1 cellular context compared by ENCODE assay signal in genomic region chr20:38434310-38434741, GRCh38.
TF ChIP-seq lines count a peak whose summit lies in the region.

No MANE protein-coding gene starts in this region.

TF ChIP-seq in K562, 482 proteins besides CTCF, POLR2A, EP300 and RAD21 (continued from another document):
- TF ChIP-seq ZNF318 (IDR thresholded peaks at IDR 0.05; ENCODE audit: borderline replicate concordance in 1 of 2, low read depth in 1 of 2) (no peak), KLF16 (IDR thresholded peaks at IDR 0.05) (no peak), STAG1 (CRISPR knock-in tag; IDR thresholded peaks at IDR 0.05; ENCODE audit: borderline replicate concordance) (peak; percentile 30; the same call in 1 of the 2 replicates), ARHGAP35 (IDR thresholded peaks at IDR 0.05; ENCODE audit: partially characterized antibody) (no peak), KHSRP (IDR thresholded peaks at IDR 0.05) (no peak), COPS2 (conservative IDR thresholded peaks at IDR 0.05) (no peak), BHLHE40 (IDR thresholded peaks at IDR 0.05; ENCODE audit: low read length) (0 out of 2 replicates have a peak, but pooled peaks have one; percentile 17), ZC3H4 (CRISPR knock-in tag; IDR thresholded peaks at IDR 0.05; ENCODE audit: borderline replicate concordance) (0 out of 2 replicates have a peak, but pooled peaks have one; percentile 19), ILK (tag; IDR thresholded peaks at IDR 0.05; ENCODE audit: borderline replicate concordance, low read depth) (no peak), XRCC4 (IDR thresholded peaks at IDR 0.05; ENCODE audit: extremely low read depth, insufficient read depth, insufficient read length) (no peak), BRD4 (IDR thresholded peaks at IDR 0.05) (no peak), NFATC3 (IDR thresholded peaks at IDR 0.05) (no peak), KLF13 (tag; IDR thresholded peaks at IDR 0.05; ENCODE audit: borderline replicate concordance, low read depth) (no peak), GTF2F1 (IDR thresholded peaks at IDR 0.05; ENCODE audit: low read depth, low read length) (no peak), CSDE1 (IDR thresholded peaks at IDR 0.05) (no peak), HMG20B (CRISPR knock-in tag; IDR thresholded peaks at IDR 0.05) (no peak), ATF7 (IDR thresholded peaks at IDR 0.05) (no peak), FOXM1 (IDR thresholded peaks at IDR 0.05; ENCODE audit: low read depth) (no peak), FOXM1 (CRISPR knock-in tag; IDR thresholded peaks at IDR 0.05; ENCODE audit: low read depth) (0 out of 2 replicates have a peak, but pooled peaks have one; percentile 21), CBFA2T2 (conservative IDR thresholded peaks at IDR 0.05) (no peak), KAT7 (CRISPR knock-in tag; IDR thresholded peaks at IDR 0.05; ENCODE audit: borderline replicate concordance) (no peak), ZNF354B (CRISPR knock-in tag; IDR thresholded peaks at IDR 0.05) (no peak), REST (CRISPR knock-in tag; IDR thresholded peaks at IDR 0.05; ENCODE audit: low read depth) (no peak), ZNF23 (CRISPR knock-in tag; IDR thresholded peaks at IDR 0.05) (no peak), ZNF699 (CRISPR knock-in tag; IDR thresholded peaks at IDR 0.05; ENCODE audit: insufficient replicate concordance) (no peak), HOMEZ (CRISPR knock-in tag; IDR thresholded peaks at IDR 0.05) (no peak), ZNF584 (CRISPR knock-in tag; IDR thresholded peaks at IDR 0.05; ENCODE audit: low read depth) (no peak), STAT6 (CRISPR knock-in tag; IDR thresholded peaks at IDR 0.05) (no peak), HDAC1 (IDR thresholded peaks at IDR 0.05) (peak in 1 of 2 experiments; percentile 10; a peak in 1 of 4 replicates), BMI1 (IDR thresholded peaks at IDR 0.05; ENCODE audit: low read length) (no peak), PYGO2 (tag; IDR thresholded peaks at IDR 0.05) (no peak), ZNF707 (CRISPR knock-in tag; conservative IDR thresholded peaks at IDR 0.05) (no peak)
TF ChIP-seq in K562: peak in this region for 9.
